ENCODE assay signal across 8 cellular contexts in the genomic region with DNA sequence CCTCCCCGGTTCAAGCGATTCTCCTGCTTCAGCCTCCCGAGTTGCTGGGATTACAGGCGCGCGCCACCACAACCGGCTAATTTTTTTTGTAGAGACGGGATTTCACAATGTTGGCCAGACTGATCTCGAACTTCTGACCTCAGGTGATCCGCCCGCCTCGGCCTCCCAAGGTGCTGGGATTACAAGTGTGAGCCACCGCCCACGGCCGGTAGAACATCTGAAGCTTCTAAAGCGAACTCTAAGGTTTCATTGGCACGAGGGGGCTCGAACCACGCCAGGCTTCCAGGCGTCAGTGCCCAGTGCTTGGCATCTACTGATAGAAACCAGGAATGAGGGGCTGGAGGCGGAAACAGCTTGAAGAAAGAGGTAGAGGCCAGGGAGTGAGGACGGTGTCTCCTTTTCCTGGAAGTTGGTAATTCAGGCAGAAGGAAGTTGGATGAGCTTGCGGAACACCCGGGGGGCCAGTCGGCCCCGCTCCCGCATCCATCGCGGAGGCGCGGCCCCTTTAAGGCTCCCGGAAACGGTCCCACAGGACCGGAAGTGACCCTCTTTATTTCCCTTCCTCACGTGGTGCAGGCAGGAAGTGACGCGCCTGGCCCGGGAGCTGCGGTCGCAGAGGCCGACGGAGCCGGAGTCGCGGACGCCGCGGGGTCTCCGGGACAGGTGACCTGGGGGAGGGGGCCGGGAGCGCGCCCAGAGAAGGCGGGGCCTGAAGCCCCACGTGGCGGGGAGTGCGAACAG. TPM values are rescaled to one million over a fixed set of nuclear protein-coding genes. Genes with fewer than 3 reads are reported as not detected.
DNase-seq lines count a peak whose midpoint lies in the region; ATAC-seq and TF ChIP-seq lines count a peak whose summit lies in the region.

A gene (plus strand): TSS at position 579 of the 741 bp plus-strand sequence. CDS start 1,876 bp downstream, outside the sequence.

- peaks cover 9 to 16% of the 10 kb centered on the region in 2 donors for H3K4me1 ChIP-seq in uterus

- H3K27me3 ChIP-seq in uterus: no peaks in the 10 kb centered on the region

- peak within 1 kb of the TSS; percentile 85 for H3K4me3 ChIP-seq in SK-N-MC
- H3K4me3 ChIP-seq in uterus: peak within 1 kb of the TSS; percentile 51 to 58

- H3K9me3 ChIP-seq in SK-N-MC (ENCODE audit: low read depth, low read length): no peaks in the 10 kb centered on the region
- no peaks in the 10 kb centered on the region for H3K9me3 ChIP-seq in uterus

- ATAC-seq in HG02571 (IDR thresholded peaks at IDR 0.05; ENCODE audit: unreplicated experiment): peak; percentile 43
- ATAC-seq in left cardiac atrium: peak; percentile 71 to 74

- peak in 2 of 4 experiments; percentile 13 to 30 for TF ChIP-seq CTCF in uterus (IDR thresholded peaks at IDR 0.05)

- DNase-seq in NCI-H1048 (lab: John Stamatoyannopoulos, UW) (peak; percentile 94), SK-N-MC (ENCODE audit: low read depth, low spot score) (peak; percentile 73), left cardiac atrium (peak; percentile 97), posterior vena cava (ENCODE audit: low spot score) (peak; percentile 99), uterus (peak; percentile 96 to 97)

- H3K9ac ChIP-seq in SK-N-MC (ENCODE audit: insufficient read length): peak within 1 kb of the TSS; percentile 88

- TF ChIP-seq POLR2A in GM10847 (IDR thresholded peaks at IDR 0.05; ENCODE audit: extremely low read depth, insufficient read length): peak; percentile 73
- peak; percentile 86 to 96 for TF ChIP-seq POLR2A in uterus (IDR thresholded peaks at IDR 0.05)

- intact Hi-C loops in left cardiac atrium (cut with DNase I) (no loop called here), posterior vena cava (cut with DNase I) (no loop called here), uterus (cut with DNase I; ENCODE audit: low total_unique reads) (no loop called here)

- H3K27ac ChIP-seq in SK-N-MC (peak within 1 kb of the TSS; percentile 86), adipose tissue (ENCODE audit: low read depth, low read length) (peak within 1 kb of the TSS; percentile 78), uterus (peak within 1 kb of the TSS; percentile 95 to 97)

- 10 to 11% (median 11%) methylated on average over 47 to 56 of the region's 56 CpGs for WGBS in adipose tissue, 3 donors

- H3K36me3 ChIP-seq in SK-N-MC (ENCODE audit: insufficient read depth, low read length) (peaks cover 23% of the 10 kb centered on the region; the same call in 1 of the 2 replicates), uterus (no peaks in the 10 kb centered on the region)

RNA-seq across cellular contexts. Expression of the gene that starts here (rescaled TPM):
- polyA plus RNA-seq in adipose tissue: 10 to 100 TPM; 24.6 to 38.3 (median 33.4) TPM
- total RNA-seq in left cardiac atrium (10 to 100 TPM; 21.4 to 28.7 TPM), posterior vena cava (10 to 100 TPM; 31.6 to 33.5 TPM), uterus (10 to 100 TPM in 2 of 4 donors, 1 to 10 TPM in 2; 2.6 to 45.4 (median 8.1) TPM)

Comparison
In these comparisons a context has a peak if more than half of its experiments do, and no peak if none do; other contexts are left out.
1. Peak in every context shown above with its lines: DNase-seq, ATAC-seq, H3K4me3 ChIP-seq and H3K27ac ChIP-seq.